In the genomic region with DNA sequence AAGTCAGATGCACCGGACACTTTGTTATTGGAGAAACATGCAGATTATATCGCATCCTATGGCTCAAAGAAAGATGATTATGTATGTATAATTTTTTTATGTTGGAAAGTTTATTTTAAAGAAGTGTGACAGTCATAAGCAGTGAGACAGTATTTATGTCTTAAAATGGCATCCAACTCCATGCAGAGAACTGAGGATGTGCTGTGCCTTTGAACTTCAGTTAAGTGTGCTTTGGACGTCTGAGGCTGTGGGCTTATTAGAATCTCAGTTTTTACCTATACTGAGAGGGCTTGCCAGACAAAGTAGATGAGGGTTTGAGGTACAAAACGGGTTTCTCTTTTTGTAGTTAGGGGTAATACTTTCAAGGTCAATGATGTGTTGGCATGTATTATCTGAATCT, we compare ENCODE assay signal across 9 cellular contexts. TPM values are rescaled to one million over a fixed set of nuclear protein-coding genes. Genes with fewer than 3 reads are reported as not detected.
DNase-seq lines count a peak whose midpoint lies in the region; ATAC-seq and TF ChIP-seq lines count a peak whose summit lies in the region.
"Had no signal": no experiment of that assay in that cellular context is flagged by ENCODE, and none has a peak within 500 bp of the region (broad histone marks: within the 10 kb centered on the region; RNA-seq: fewer than 3 reads in every experiment).

No MANE protein-coding gene starts in this region.

- no peak for ATAC-seq in stimulated activated naive CD8-positive, alpha-beta T cell treated with anti-CD3 and anti-CD28 coated beads, Interleukin-15, Interleukin-2, amounts not matched to agents 100 U/mL and 50 U/mL, for 24 hours
- no peak for ATAC-seq in GM18870 (IDR thresholded peaks at IDR 0.05; ENCODE audit: unreplicated experiment)
- no peak for ATAC-seq in GM19452 (IDR thresholded peaks at IDR 0.05; ENCODE audit: unreplicated experiment)

- H3K9me3 Mint-ChIP-seq in stimulated activated naive CD8-positive, alpha-beta T cell treated with anti-CD3 and anti-CD28 coated beads, Interleukin-15, Interleukin-2, amounts not matched to agents 100 ng/mL and 50 ng/mL, for 24 hours = no peaks in the 10 kb centered on the region
- H3K9me3 Mint-ChIP-seq in MCF 10A (ENCODE audit: unreplicated experiment) (no peaks in the 10 kb centered on the region), mesothelial cell of epicardium (peaks cover 3% of the 10 kb centered on the region)

- TF ChIP-seq CTCF in MCF 10A (IDR thresholded peaks at IDR 0.05; ENCODE audit: unreplicated experiment) = no peak
- no peak for TF ChIP-seq CTCF in mesothelial cell of epicardium (IDR thresholded peaks at IDR 0.05; ENCODE audit: unreplicated experiment)

- no peak for DNase-seq in stimulated activated naive CD8-positive, alpha-beta T cell treated with anti-CD3 and anti-CD28 coated beads, Interleukin-15, Interleukin-2, amounts not matched to agents 100 U/mL and 50 U/mL, for 24 hours
- no peak for DNase-seq in MCF 10A (ENCODE audit: unreplicated experiment)
- no peak for DNase-seq in mesothelial cell of epicardium (ENCODE audit: low spot score in 2 of 2, unreplicated experiment in 2 of 2)
- DNase-seq in NCI-H345 treated with DMSO at 0.1 percent for 48 hours (lab: John Stamatoyannopoulos, UW; ENCODE audit: unreplicated experiment) = no peak
- DNase-seq in foreskin melanocyte = no peak
- DNase-seq: NCI-H69 had no signal

- intact Hi-C loops in MCF 10A (cut with micrococcal nuclease) = loop anchor here (2.0 to 5.0 kb wide), 3 partner anchors 23 to 520 kb away; no protein-coding TSS in a partner anchor

- no TSS peak for BruUV-seq in MCF 10A (replicated peaks; lab: Mats Ljungman, UMichigan)

- H3K36me3 Mint-ChIP-seq in stimulated activated naive CD8-positive, alpha-beta T cell treated with anti-CD3 and anti-CD28 coated beads, Interleukin-15, Interleukin-2, amounts not matched to agents 100 ng/mL and 50 ng/mL, for 24 hours (ENCODE audit: low read depth) = peaks cover 66% of the 10 kb centered on the region
- H3K36me3 Mint-ChIP-seq in MCF 10A (ENCODE audit: insufficient read depth, unreplicated experiment) (peaks cover 65% of the 10 kb centered on the region), mesothelial cell of epicardium (peaks cover 12% of the 10 kb centered on the region)

- peak overlapping the region; percentile 95 for H3K27ac Mint-ChIP-seq in stimulated activated naive CD8-positive, alpha-beta T cell treated with anti-CD3 and anti-CD28 coated beads, Interleukin-15, Interleukin-2, amounts not matched to agents 100 ng/mL and 50 ng/mL, for 24 hours
- H3K27ac Mint-ChIP-seq in MCF 10A (ENCODE audit: low read depth, unreplicated experiment) = peak overlapping the region; percentile 98
- H3K27ac Mint-ChIP-seq in mesothelial cell of epicardium = peak overlapping the region; percentile 51

- CTCF ChIA-PET in MCF 10A (lab: Yijun Ruan, JAX) = no interaction called here

- H3K27me3 Mint-ChIP-seq in stimulated activated naive CD8-positive, alpha-beta T cell treated with anti-CD3 and anti-CD28 coated beads, Interleukin-15, Interleukin-2, amounts not matched to agents 100 ng/mL and 50 ng/mL, for 24 hours = no peaks in the 10 kb centered on the region
- no peaks in the 10 kb centered on the region for H3K27me3 Mint-ChIP-seq in MCF 10A (ENCODE audit: insufficient read depth, unreplicated experiment)
- no peaks in the 10 kb centered on the region for H3K27me3 Mint-ChIP-seq in mesothelial cell of epicardium (ENCODE audit: low read depth)

- peak overlapping the region; percentile 99 for H3K4me3 Mint-ChIP-seq in stimulated activated naive CD8-positive, alpha-beta T cell treated with anti-CD3 and anti-CD28 coated beads, Interleukin-15, Interleukin-2, amounts not matched to agents 100 ng/mL and 50 ng/mL, for 24 hours
- peak overlapping the region; percentile 98 for H3K4me3 Mint-ChIP-seq in MCF 10A (ENCODE audit: unreplicated experiment)
- H3K4me3 Mint-ChIP-seq in mesothelial cell of epicardium = peak overlapping the region; percentile 97

- POLR2A ChIA-PET in MCF 10A (lab: Yijun Ruan, JAX) = interaction anchor here (0.6 to 3.8 kb wide), 4 partner anchors 9 to 175 kb away, joined by 4 to 34 read pairs (median 14); a partner anchor contains a TSS

- H3K4me1 Mint-ChIP-seq in stimulated activated naive CD8-positive, alpha-beta T cell treated with anti-CD3 and anti-CD28 coated beads, Interleukin-15, Interleukin-2, amounts not matched to agents 100 ng/mL and 50 ng/mL, for 24 hours (ENCODE audit: low read depth) = peaks cover 59% of the 10 kb centered on the region
- H3K4me1 Mint-ChIP-seq in MCF 10A (ENCODE audit: insufficient read depth, unreplicated experiment) (peaks cover 33% of the 10 kb centered on the region), mesothelial cell of epicardium (peaks cover 48% of the 10 kb centered on the region)

RNA-seq across cellular contexts. Expression of a gene that starts 1.5 kb away (rescaled TPM):
- total RNA-seq in MCF 10A (2022) (116 and 127 TPM in 2 replicates), mesothelial cell of epicardium (80.6 to 88.9 TPM (median 85.9 TPM) in 3 replicates)

RNA-seq across cellular contexts. Expression of a gene that starts 9.2 kb away (rescaled TPM):
- 0.17 and 0.21 TPM in 2 replicates for total RNA-seq in MCF 10A (2022)
- 0.27 to 0.29 TPM (median 0.27 TPM) in 3 replicates for total RNA-seq in mesothelial cell of epicardium
